1 cellular context compared by ENCODE assay signal in the genomic region with DNA sequence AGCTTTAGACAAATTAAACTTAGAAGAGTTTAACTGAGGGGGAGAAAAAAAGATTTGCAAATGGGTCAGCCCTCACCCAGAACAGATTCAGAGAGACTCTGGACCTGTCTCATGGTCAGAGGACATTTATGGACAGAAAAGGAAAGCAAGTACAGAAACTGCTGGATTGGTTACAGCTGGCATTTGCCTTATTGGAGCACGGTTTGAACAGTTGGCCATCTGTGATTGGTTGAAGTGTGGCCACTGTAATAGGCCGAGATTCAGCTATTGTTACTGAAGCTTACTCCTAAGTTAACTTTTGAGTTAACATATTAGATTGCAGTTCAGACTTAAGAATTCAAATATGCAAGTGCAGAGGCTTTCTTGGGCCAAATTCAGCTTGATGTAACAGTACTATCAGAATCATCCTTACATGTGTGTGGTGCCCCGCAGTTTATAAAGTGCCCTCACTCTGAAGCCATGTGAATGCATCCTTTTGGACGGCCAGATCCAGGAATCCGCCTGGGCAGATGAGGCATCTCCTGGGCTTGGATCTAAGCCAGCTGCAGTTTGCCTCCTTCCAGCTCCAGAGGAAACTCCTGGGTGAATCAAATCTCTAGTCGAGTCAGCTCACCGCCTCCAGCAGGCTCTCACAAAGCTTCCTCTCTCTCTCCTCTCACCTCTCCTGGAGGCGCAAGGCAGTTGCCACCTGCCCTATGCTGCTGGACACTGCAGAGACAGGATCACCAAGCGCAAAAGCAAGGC.
TF ChIP-seq lines count a peak whose summit lies in the region.

No MANE protein-coding gene starts in this region.

TF ChIP-seq in IMR-90, 13 proteins besides CTCF, POLR2A, EP300 and RAD21 (continued from another document):
- no peak for TF ChIP-seq RFX5 (IDR thresholded peaks at IDR 0.05; ENCODE audit: low read depth, low read length)
- no peak for TF ChIP-seq CEBPB (IDR thresholded peaks at IDR 0.05; ENCODE audit: low read depth, low read length)
- TF ChIP-seq MAFK (IDR thresholded peaks at IDR 0.05; ENCODE audit: low read depth, low read length) = no peak
- no peak for TF ChIP-seq CHD1 (IDR thresholded peaks at IDR 0.05; ENCODE audit: low read depth, low read length)
- no peak for TF ChIP-seq FOS (IDR thresholded peaks at IDR 0.05; ENCODE audit: low read depth, low read length)
- no peak for TF ChIP-seq MAZ (IDR thresholded peaks at IDR 0.05; ENCODE audit: borderline replicate concordance, low read depth, low read length)
- no peak for TF ChIP-seq SMC3 (IDR thresholded peaks at IDR 0.05; ENCODE audit: low read depth, low read length)
- TF ChIP-seq, protein P1, sequence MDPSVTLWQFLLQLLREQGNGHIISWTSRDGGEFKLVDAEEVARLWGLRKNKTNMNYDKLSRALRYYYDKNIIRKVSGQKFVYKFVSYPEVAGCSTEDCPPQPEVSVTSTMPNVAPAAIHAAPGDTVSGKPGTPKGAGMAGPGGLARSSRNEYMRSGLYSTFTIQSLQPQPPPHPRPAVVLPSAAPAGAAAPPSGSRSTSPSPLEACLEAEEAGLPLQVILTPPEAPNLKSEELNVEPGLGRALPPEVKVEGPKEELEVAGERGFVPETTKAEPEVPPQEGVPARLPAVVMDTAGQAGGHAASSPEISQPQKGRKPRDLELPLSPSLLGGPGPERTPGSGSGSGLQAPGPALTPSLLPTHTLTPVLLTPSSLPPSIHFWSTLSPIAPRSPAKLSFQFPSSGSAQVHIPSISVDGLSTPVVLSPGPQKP (IDR thresholded peaks at IDR 0.05; ENCODE audit: borderline replicate concordance, low read depth, low read length) = no peak
- no peak for TF ChIP-seq MXI1 (IDR thresholded peaks at IDR 0.05; ENCODE audit: borderline replicate concordance, low read depth, low read length)
- no peak for TF ChIP-seq BHLHE40 (IDR thresholded peaks at IDR 0.05; ENCODE audit: low read depth, low read length)
- TF ChIP-seq, protein P2, sequence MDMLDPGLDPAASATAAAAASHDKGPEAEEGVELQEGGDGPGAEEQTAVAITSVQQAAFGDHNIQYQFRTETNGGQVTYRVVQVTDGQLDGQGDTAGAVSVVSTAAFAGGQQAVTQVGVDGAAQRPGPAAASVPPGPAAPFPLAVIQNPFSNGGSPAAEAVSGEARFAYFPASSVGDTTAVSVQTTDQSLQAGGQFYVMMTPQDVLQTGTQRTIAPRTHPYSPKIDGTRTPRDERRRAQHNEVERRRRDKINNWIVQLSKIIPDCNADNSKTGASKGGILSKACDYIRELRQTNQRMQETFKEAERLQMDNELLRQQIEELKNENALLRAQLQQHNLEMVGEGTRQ (IDR thresholded peaks at IDR 0.05; ENCODE audit: low read depth, low read length) = no peak
- TF ChIP-seq NFE2L2 (IDR thresholded peaks at IDR 0.05; ENCODE audit: low read depth, low read length) = no peak
